8 cellular contexts compared by ENCODE assay signal in genomic region chr17:68462381-68463210, GRCh38. TPM values are rescaled to one million over a fixed set of nuclear protein-coding genes. Genes with fewer than 3 reads are reported as not detected.
DNase-seq lines count a peak whose midpoint lies in the region; ATAC-seq lines count a peak whose summit lies in the region.

No MANE protein-coding gene starts in this region.

- H3K36me3 ChIP-seq in H7 (replicated peaks; ENCODE audit: control insufficient read depth, insufficient read depth, low read length): no peaks in the 10 kb centered on the region

- no peak for ATAC-seq in GM18861 (IDR thresholded peaks at IDR 0.05; ENCODE audit: unreplicated experiment)

- in situ Hi-C loops in G401 (cut with HindIII; ENCODE audit: low sequenced_read_pairs): loop anchor here (10.0 kb wide), 1 partner anchor 198 kb away; no protein-coding TSS in a partner anchor

- intact Hi-C loops in head of caudate nucleus (cut with DNase I): loop anchor here (10.0 kb wide), 1 partner anchor 288 kb away; no protein-coding TSS in a partner anchor

- no peak overlapping the region for H3K4me3 ChIP-seq in H7 (ENCODE audit: insufficient read depth, low read depth, low read length)

- no peaks in the 10 kb centered on the region; the same call in 1 of the 2 replicates for H3K27me3 ChIP-seq in H7 (ENCODE audit: control insufficient read depth, insufficient read depth, low read length)

- DNase-seq in G401 (ENCODE audit: low spot score) (peak; percentile 94), H7 (peak; percentile 80), NCI-H1048 (lab: John Stamatoyannopoulos, UW) (peak; percentile 73), SK-N-DZ (ENCODE audit: low spot score) (peak; percentile 88), head of caudate nucleus (peak in 37 of 42 donors; percentile 25 to 86 (median 64)), putamen (ENCODE audit: low spot score) (peak; percentile 74)
- DNase-seq in activated naive CD4-positive, alpha-beta T cell treated with anti-CD3 and anti-CD28 coated beads, Interleukin-2, amount 50 U/mL, for 16 hours: peak; percentile 63

RNA-seq across cellular contexts. Expression of gene WIPI1, which starts 5.3 kb away (rescaled TPM):
- total RNA-seq in G401 (2014; rRNA removed; shearing (Covaris generic)): 19.4 and 35.3 TPM in 2 replicates
- 22.4 and 24.4 TPM in 2 replicates for total RNA-seq in H7 (2014; rRNA removed; shearing (Covaris generic))
- polyA plus RNA-seq in SK-N-DZ (2014; cell fraction: cytosol; rRNA removed): 3.7 and 4.7 TPM in 2 replicates
- polyA plus RNA-seq in SK-N-DZ (2014; cell fraction: nucleus; rRNA removed): 1.4 and 7.6 TPM in 2 replicates

RNA-seq across cellular contexts. Expression of gene PRKAR1A, which starts 49.6 kb away (rescaled TPM):
- 130 and 156 TPM in 2 replicates for total RNA-seq in G401 (2014; rRNA removed; shearing (Covaris generic))
- 106 and 109 TPM in 2 replicates for total RNA-seq in H7 (2014; rRNA removed; shearing (Covaris generic))
- polyA plus RNA-seq in SK-N-DZ (2014; cell fraction: cytosol; rRNA removed): 143 and 210 TPM in 2 replicates
- polyA plus RNA-seq in SK-N-DZ (2014; cell fraction: nucleus; rRNA removed): 79.6 and 90.5 TPM in 2 replicates
